15 cellular contexts compared by ENCODE assay signal in the genomic region with DNA sequence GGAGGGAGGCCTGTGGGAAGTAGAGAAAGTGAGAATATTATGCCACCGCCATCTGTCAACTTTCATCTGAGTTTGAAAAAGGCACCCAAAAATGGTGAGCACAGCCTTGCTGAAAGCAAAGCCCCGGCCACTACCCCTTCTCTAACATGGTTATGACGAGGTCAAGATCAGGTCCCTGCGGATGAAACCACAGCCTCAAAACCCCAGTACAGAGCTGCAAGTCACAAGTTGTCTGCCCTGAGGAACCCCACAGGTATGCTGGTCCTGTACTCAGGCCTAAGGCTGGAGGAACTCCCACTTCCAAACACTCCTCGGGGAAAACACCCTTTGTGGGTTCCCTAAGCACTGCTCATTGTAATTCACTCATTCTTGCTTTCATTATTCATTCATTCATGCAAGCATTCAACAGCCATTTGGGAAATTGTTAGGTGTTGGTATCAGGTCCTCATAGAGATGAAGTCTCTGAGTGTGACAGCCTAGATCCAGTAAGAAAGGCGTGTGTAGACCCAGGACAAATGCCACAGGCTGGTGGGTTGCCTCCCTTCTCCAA.
DNase-seq lines count a peak whose midpoint lies in the region; ATAC-seq and TF ChIP-seq lines count a peak whose summit lies in the region.
"Had no signal": no experiment of that assay in that cellular context is flagged by ENCODE, and none has a peak within 500 bp of the region (broad histone marks: within the 10 kb centered on the region; RNA-seq: fewer than 3 reads in every experiment).

No MANE protein-coding gene starts in this region.

- TF ChIP-seq CTCF in glutamatergic neuron (IDR thresholded peaks at IDR 0.05; ENCODE audit: partially characterized antibody, unreplicated experiment), result no peak

- H3K27ac Mint-ChIP-seq in glutamatergic neuron (ENCODE audit: unreplicated experiment), result peak overlapping the region; percentile 67
- H3K27ac Mint-ChIP-seq: HFFc6 had no signal

- peaks cover 36% of the 10 kb centered on the region for H3K27me3 Mint-ChIP-seq in glutamatergic neuron (ENCODE audit: unreplicated experiment)

- no peaks in the 10 kb centered on the region for H3K36me3 Mint-ChIP-seq in glutamatergic neuron (ENCODE audit: unreplicated experiment)
- H3K36me3 Mint-ChIP-seq: CD8-positive, alpha-beta memory T cell had no signal

- ATAC-seq in HG02798 (IDR thresholded peaks at IDR 0.05; ENCODE audit: poor library complexity, unreplicated experiment) (peak; percentile 30), HG02885 (IDR thresholded peaks at IDR 0.05; ENCODE audit: poor library complexity, unreplicated experiment) (no peak)

- peaks cover 9% of the 10 kb centered on the region for H3K9me3 Mint-ChIP-seq in glutamatergic neuron (ENCODE audit: unreplicated experiment)
- H3K9me3 Mint-ChIP-seq: HFFc6 had no signal

- DNase-seq in activated effector memory CD4-positive, alpha-beta T cell treated with anti-CD3 and anti-CD28 coated beads, Interleukin-2, amount 50 U/mL, for 16 hours, result peak; percentile 14
- no peak for DNase-seq in activated effector memory CD4-positive, alpha-beta T cell treated with Interleukin-2 at 50 U/mL for 16 hours
- DNase-seq in glutamatergic neuron (no peak), NK-92 (lab: John Stamatoyannopoulos, UW; ENCODE audit: unreplicated experiment) (no peak), NCI-H2029 (lab: John Stamatoyannopoulos, UW) (no peak)
- DNase-seq: Caco-2; CD8-positive, alpha-beta memory T cell; DMS79; EL; HCEC 1CT; HFFc6; IMR-90; KBM-7 had no signal

- H3K4me3 Mint-ChIP-seq in glutamatergic neuron (ENCODE audit: unreplicated experiment), result no peak overlapping the region
- H3K4me3 Mint-ChIP-seq: HFFc6 had no signal

- peaks cover 42% of the 10 kb centered on the region for H3K4me1 Mint-ChIP-seq in glutamatergic neuron (ENCODE audit: low read depth, unreplicated experiment)
